ENCODE assay signal across 18 cellular contexts in genomic region chr1:178168535-178168934, GRCh38.
DNase-seq lines count a peak whose midpoint lies in the region; ATAC-seq, FAIRE-seq and TF ChIP-seq lines count a peak whose summit lies in the region.
"Had no signal": no experiment of that assay in that cellular context is flagged by ENCODE, and none has a peak within 500 bp of the region (broad histone marks: within the 10 kb centered on the region; RNA-seq: fewer than 3 reads in every experiment).

No MANE protein-coding gene starts in this region.

- peaks cover 7% of the 10 kb centered on the region for H3K4me1 Mint-ChIP-seq in WTC11

- FAIRE-seq in A549 (lab: Jason Lieb, UNC): peak; percentile 49
- FAIRE-seq: endometrium had no signal

- no peak for TF ChIP-seq POLR2A in A549 (IDR thresholded peaks at IDR 0.05; ENCODE audit: low read length)

- H3K4me3 ChIP-seq in A549: no peak overlapping the region
- H3K4me3 ChIP-seq in HEK293 (ENCODE audit: low read depth, low read length): no peak overlapping the region
- H3K4me3 ChIP-seq: GM23338, ovary, upper lobe of left lung had no signal

- POLR2A ChIA-PET in A549 (lab: Yijun Ruan, JAX) (no interaction called here), HEK293 (lab: Yijun Ruan, JAX) (no interaction called here), WTC11 (lab: Charles Lee) (no interaction called here)

- 0 out of 6 replicates have a peak overlapping the region, but pooled peaks of 1 of the 2 experiments have one; percentile 49 for H3K27ac ChIP-seq in A549
- no peak overlapping the region for H3K27ac ChIP-seq in HEK293 (ENCODE audit: extremely low read depth, low read depth, low read length)
- H3K27ac ChIP-seq: ovary, upper lobe of left lung had no signal

- H3K9me3 ChIP-seq in A549: no peaks in the 10 kb centered on the region
- H3K9me3 ChIP-seq in HEK293 (ENCODE audit: control insufficient read depth, insufficient read depth, low read depth, low read length): no peaks in the 10 kb centered on the region
- H3K9me3 ChIP-seq: BE2C, ovary, upper lobe of left lung had no signal

- H3K36me3 ChIP-seq in HEK293 (ENCODE audit: control insufficient read depth in 2 of 2, insufficient read depth in 1 of 2, low read length in 2 of 2): no peaks in the 10 kb centered on the region
- H3K36me3 ChIP-seq: BE2C, ovary, upper lobe of left lung had no signal

- no peaks in the 10 kb centered on the region for H3K27me3 Mint-ChIP-seq in WTC11 (ENCODE audit: low read depth)
- H3K27me3 Mint-ChIP-seq: activated T-cell treated with anti-CD3 and anti-CD28 coated beads, Interleukin-2, amount 50 U/mL, for 24 hours had no signal

- no peaks in the 10 kb centered on the region for H3K9me3 Mint-ChIP-seq in WTC11
- H3K9me3 Mint-ChIP-seq: activated T-cell treated with anti-CD3 and anti-CD28 coated beads, Interleukin-2, amount 50 U/mL, for 24 hours; GM23338 had no signal

- CTCF ChIA-PET in A549 (lab: Yijun Ruan, JAX): interaction anchor here (1.1 kb wide), 1 partner anchor 120 kb away, joined by 4 read pairs; no protein-coding TSS in a partner anchor
- CTCF ChIA-PET in HEK293 (lab: Yijun Ruan, JAX): interaction anchor here (0.6 to 1.2 kb wide), 3 partner anchors 50 to 423 kb away, joined by 3 to 4 read pairs (median 3); no protein-coding TSS in a partner anchor
- CTCF ChIA-PET in WTC11 (lab: Charles Lee): interaction anchor here (0.7 kb wide), 1 partner anchor 58 kb away, joined by 3 read pairs; no protein-coding TSS in a partner anchor

- H3K4me3 Mint-ChIP-seq in WTC11: no peak overlapping the region
- H3K4me3 Mint-ChIP-seq: activated T-cell treated with anti-CD3 and anti-CD28 coated beads, Interleukin-2, amount 50 U/mL, for 24 hours; GM23338 had no signal

- 67% methylated on average over 2 of the region's 2 CpGs for WGBS in A549 (ENCODE audit: missing lambda C conversion rate)

- no peak overlapping the region for H3K27ac Mint-ChIP-seq in WTC11
- H3K27ac Mint-ChIP-seq: activated T-cell treated with anti-CD3 and anti-CD28 coated beads, Interleukin-2, amount 50 U/mL, for 24 hours; GM23338 had no signal

- no peak overlapping the region for H3K4me2 ChIP-seq in A549
- H3K4me2 ChIP-seq: GM23338 had no signal

- ATAC-seq in A549 (peak; percentile 70 to 76; a peak in 5 of 6 replicates), WTC11 (no peak), HG02642 (IDR thresholded peaks at IDR 0.05; ENCODE audit: poor library complexity, unreplicated experiment) (no peak), HG03108 (IDR thresholded peaks at IDR 0.05; ENCODE audit: unreplicated experiment) (no peak), GM18498 (IDR thresholded peaks at IDR 0.05; ENCODE audit: unreplicated experiment) (no peak)
- ATAC-seq: GM23338 had no signal

- TF ChIP-seq CTCF in A549 (IDR thresholded peaks at IDR 0.05) (no peak), HEK293 (tag by site-specific recombination; IDR thresholded peaks at IDR 0.05) (no peak), WTC11 (IDR thresholded peaks at IDR 0.05) (no peak)

- no peak for TF ChIP-seq RAD21 in A549 (conservative IDR thresholded peaks at IDR 0.05 in 1 of 2, IDR thresholded peaks at IDR 0.05 in 1 of 2)

- H3K4me1 ChIP-seq in A549: peaks cover 14% of the 10 kb centered on the region; the same call in 2 of the 3 replicates
- H3K4me1 ChIP-seq in HEK293 (ENCODE audit: control insufficient read depth, insufficient read depth, low read length): 0 out of 2 replicates have a peak, but pooled peaks cover 2% of the 10 kb centered on the region
- H3K4me1 ChIP-seq: BE2C had no signal

- no peak for TF ChIP-seq EP300 in A549 (IDR thresholded peaks at IDR 0.05)

- DNase-seq in A549 (ENCODE audit: low read depth in 1 of 2, low spot score in 1 of 2) (no peak), amniotic stem cell (lab: John Stamatoyannopoulos, UW) (peak; percentile 4), glomerular visceral epithelial cell (ENCODE audit: extremely low spot score) (peak; percentile 55), WTC11 (ENCODE audit: low spot score) (no peak)
- DNase-seq: activated CD4-positive, alpha-beta T cell treated with anti-CD3 and anti-CD28 coated beads for 1 hour; activated T-cell treated with anti-CD3 and anti-CD28 coated beads, Interleukin-2, amount 50 U/mL, for 24 hours; BE2C; DND-41; midbrain; ovary; SW 1271; upper lobe of left lung had no signal

- no peaks in the 10 kb centered on the region for H3K36me3 Mint-ChIP-seq in WTC11

TF ChIP-seq in A549, 52 proteins besides CTCF, POLR2A, EP300 and RAD21 (continues in another document):
- no peak for TF ChIP-seq RNF2 (IDR thresholded peaks at IDR 0.05; ENCODE audit: borderline replicate concordance, low read depth)
- TF ChIP-seq EHMT2 (IDR thresholded peaks at IDR 0.05; ENCODE audit: low read depth): no peak
- TF ChIP-seq MAX (IDR thresholded peaks at IDR 0.05): no peak
- TF ChIP-seq HEYL (CRISPR knock-in tag; IDR thresholded peaks at IDR 0.05): no peak
- TF ChIP-seq ZSCAN20 (CRISPR knock-in tag; IDR thresholded peaks at IDR 0.05): no peak
- TF ChIP-seq RARB (CRISPR knock-in tag; IDR thresholded peaks at IDR 0.05): no peak
- no peak for TF ChIP-seq NFE2L2 (conservative IDR thresholded peaks at IDR 0.05; ENCODE audit: low read length)
- TF ChIP-seq CHD4 (IDR thresholded peaks at IDR 0.05; ENCODE audit: borderline replicate concordance): no peak
- no peak for TF ChIP-seq RCOR1 (IDR thresholded peaks at IDR 0.05; ENCODE audit: low read depth, low read length)
- no peak for TF ChIP-seq RFX5 (IDR thresholded peaks at IDR 0.05)
- TF ChIP-seq CEBPB (IDR thresholded peaks at IDR 0.05): no peak
- no peak for TF ChIP-seq FOSL2 (IDR thresholded peaks at IDR 0.05)
- TF ChIP-seq FOSL2 (CRISPR knock-in tag; IDR thresholded peaks at IDR 0.05): no peak
- no peak for TF ChIP-seq CBX2 (IDR thresholded peaks at IDR 0.05; ENCODE audit: borderline replicate concordance, low read depth)
- no peak for TF ChIP-seq ZNF302 (CRISPR knock-in tag; IDR thresholded peaks at IDR 0.05)
- TF ChIP-seq MAZ (IDR thresholded peaks at IDR 0.05; ENCODE audit: borderline replicate concordance, low read depth, low read length): no peak

TF ChIP-seq in HEK293, 187 proteins besides CTCF, POLR2A, EP300 and RAD21 (continues in another document):
- TF ChIP-seq TCF7L2 (IDR thresholded peaks at IDR 0.05; ENCODE audit: borderline replicate concordance, low read depth, low read length): no peak
- no peak for TF ChIP-seq ZSCAN18 (tag by site-specific recombination; IDR thresholded peaks at IDR 0.05)
- no peak for TF ChIP-seq ZNF549 (tag by site-specific recombination; IDR thresholded peaks at IDR 0.05)
- TF ChIP-seq ZFP3 (tag by site-specific recombination; IDR thresholded peaks at IDR 0.05; ENCODE audit: low read depth): no peak
- 0 out of 2 replicates have a peak, but pooled peaks have one; percentile 29 for TF ChIP-seq ZBTB17 (tag by site-specific recombination; IDR thresholded peaks at IDR 0.05)

TF ChIP-seq in WTC11, 78 proteins besides CTCF, POLR2A, EP300 and RAD21 (continues in another document):
- TF ChIP-seq CBFB (CRISPR knock-in tag; IDR thresholded peaks at IDR 0.05; ENCODE audit: low read depth): no peak
- TF ChIP-seq USF1 (CRISPR knock-in tag; IDR thresholded peaks at IDR 0.05): no peak
- TF ChIP-seq ZNF396 (CRISPR knock-in tag; IDR thresholded peaks at IDR 0.05; ENCODE audit: borderline replicate concordance): no peak
- TF ChIP-seq ZNF532 (CRISPR knock-in tag; IDR thresholded peaks at IDR 0.05; ENCODE audit: borderline replicate concordance): no peak
- no peak for TF ChIP-seq IRF1 (CRISPR knock-in tag; IDR thresholded peaks at IDR 0.05)
- TF ChIP-seq ZNF232 (CRISPR knock-in tag; IDR thresholded peaks at IDR 0.05): no peak

Comparison
In these comparisons a context has a peak if more than half of its experiments do, and no peak if none do; other contexts are left out.
1. ATAC-seq: peak in A549 (2 of 2); none in WTC11 (single experiment), HG02642 (single experiment), HG03108 (single experiment) and GM18498 (single experiment).
2. DNase-seq: peak in amniotic stem cell (single experiment) and glomerular visceral epithelial cell (single experiment); none in A549 (0 of 2) and WTC11 (single experiment).